Comparison of ENCODE assay signal across 2 cellular contexts in the genomic region with DNA sequence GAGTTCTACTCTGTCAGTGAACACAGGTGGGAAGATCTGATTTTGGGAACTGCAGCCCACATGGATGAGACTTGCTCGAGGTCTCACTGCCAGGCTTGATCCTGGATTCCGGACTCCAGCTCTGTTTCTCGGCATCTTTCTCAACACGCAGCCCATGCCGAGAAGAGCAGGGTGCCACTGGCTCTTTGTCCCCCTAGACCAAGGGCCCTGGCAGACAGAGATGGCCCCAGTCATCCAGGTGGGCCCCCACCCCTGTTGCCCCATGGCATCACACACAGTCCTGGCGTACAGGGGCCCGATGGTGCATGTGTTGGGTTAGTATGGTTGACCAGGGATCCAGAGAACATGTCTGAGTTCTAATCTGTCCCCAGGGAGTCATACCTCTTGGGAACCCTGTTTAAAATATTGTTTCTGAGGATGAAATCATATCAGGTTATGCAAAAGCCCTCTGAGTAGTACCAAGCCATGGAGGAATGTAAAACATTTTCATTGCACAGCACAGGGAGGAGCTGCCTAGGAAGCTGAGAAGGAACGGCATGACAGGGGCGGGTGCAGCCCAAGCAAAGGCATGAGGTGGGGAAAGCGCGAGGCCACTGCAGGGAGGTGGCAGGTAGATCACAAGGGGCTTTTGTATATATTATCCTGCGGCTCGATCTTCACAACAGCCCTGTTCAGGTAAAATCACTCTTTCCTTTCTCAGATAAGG.
TF ChIP-seq lines count a peak whose summit lies in the region.

No MANE protein-coding gene starts in this region.

TF ChIP-seq in SK-N-SH treated with all-trans-retinoic acid at 6 μM for 48 hours, 23 proteins besides CTCF, POLR2A, EP300 and RAD21 (continued from another document):
- TF ChIP-seq, protein P1, sequence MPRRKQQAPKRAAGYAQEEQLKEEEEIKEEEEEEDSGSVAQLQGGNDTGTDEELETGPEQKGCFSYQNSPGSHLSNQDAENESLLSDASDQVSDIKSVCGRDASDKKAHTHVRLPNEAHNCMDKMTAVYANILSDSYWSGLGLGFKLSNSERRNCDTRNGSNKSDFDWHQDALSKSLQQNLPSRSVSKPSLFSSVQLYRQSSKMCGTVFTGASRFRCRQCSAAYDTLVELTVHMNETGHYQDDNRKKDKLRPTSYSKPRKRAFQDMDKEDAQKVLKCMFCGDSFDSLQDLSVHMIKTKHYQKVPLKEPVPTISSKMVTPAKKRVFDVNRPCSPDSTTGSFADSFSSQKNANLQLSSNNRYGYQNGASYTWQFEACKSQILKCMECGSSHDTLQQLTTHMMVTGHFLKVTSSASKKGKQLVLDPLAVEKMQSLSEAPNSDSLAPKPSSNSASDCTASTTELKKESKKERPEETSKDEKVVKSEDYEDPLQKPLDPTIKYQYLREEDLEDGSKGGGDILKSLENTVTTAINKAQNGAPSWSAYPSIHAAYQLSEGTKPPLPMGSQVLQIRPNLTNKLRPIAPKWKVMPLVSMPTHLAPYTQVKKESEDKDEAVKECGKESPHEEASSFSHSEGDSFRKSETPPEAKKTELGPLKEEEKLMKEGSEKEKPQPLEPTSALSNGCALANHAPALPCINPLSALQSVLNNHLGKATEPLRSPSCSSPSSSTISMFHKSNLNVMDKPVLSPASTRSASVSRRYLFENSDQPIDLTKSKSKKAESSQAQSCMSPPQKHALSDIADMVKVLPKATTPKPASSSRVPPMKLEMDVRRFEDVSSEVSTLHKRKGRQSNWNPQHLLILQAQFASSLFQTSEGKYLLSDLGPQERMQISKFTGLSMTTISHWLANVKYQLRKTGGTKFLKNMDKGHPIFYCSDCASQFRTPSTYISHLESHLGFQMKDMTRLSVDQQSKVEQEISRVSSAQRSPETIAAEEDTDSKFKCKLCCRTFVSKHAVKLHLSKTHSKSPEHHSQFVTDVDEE (CRISPR knock-in tag; IDR thresholded peaks at IDR 0.05): no peak
- TF ChIP-seq TOX (CRISPR knock-in tag; IDR thresholded peaks at IDR 0.05; ENCODE audit: borderline replicate concordance): no peak
- TF ChIP-seq ZNF70 (CRISPR knock-in tag; IDR thresholded peaks at IDR 0.05): no peak
- TF ChIP-seq OSR1 (CRISPR knock-in tag; IDR thresholded peaks at IDR 0.05): no peak
- no peak for TF ChIP-seq GLIS3 (CRISPR knock-in tag; IDR thresholded peaks at IDR 0.05)
- no peak for TF ChIP-seq ISL1 (CRISPR knock-in tag; IDR thresholded peaks at IDR 0.05)

TF ChIP-seq in SK-N-SH, 30 proteins besides CTCF, POLR2A, EP300 and RAD21 (continued from another document):
- TF ChIP-seq, protein P2, sequence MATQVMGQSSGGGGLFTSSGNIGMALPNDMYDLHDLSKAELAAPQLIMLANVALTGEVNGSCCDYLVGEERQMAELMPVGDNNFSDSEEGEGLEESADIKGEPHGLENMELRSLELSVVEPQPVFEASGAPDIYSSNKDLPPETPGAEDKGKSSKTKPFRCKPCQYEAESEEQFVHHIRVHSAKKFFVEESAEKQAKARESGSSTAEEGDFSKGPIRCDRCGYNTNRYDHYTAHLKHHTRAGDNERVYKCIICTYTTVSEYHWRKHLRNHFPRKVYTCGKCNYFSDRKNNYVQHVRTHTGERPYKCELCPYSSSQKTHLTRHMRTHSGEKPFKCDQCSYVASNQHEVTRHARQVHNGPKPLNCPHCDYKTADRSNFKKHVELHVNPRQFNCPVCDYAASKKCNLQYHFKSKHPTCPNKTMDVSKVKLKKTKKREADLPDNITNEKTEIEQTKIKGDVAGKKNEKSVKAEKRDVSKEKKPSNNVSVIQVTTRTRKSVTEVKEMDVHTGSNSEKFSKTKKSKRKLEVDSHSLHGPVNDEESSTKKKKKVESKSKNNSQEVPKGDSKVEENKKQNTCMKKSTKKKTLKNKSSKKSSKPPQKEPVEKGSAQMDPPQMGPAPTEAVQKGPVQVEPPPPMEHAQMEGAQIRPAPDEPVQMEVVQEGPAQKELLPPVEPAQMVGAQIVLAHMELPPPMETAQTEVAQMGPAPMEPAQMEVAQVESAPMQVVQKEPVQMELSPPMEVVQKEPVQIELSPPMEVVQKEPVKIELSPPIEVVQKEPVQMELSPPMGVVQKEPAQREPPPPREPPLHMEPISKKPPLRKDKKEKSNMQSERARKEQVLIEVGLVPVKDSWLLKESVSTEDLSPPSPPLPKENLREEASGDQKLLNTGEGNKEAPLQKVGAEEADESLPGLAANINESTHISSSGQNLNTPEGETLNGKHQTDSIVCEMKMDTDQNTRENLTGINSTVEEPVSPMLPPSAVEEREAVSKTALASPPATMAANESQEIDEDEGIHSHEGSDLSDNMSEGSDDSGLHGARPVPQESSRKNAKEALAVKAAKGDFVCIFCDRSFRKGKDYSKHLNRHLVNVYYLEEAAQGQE (IDR thresholded peaks at IDR 0.05; ENCODE audit: low read depth, low read length): no peak
- TF ChIP-seq MXI1 (IDR thresholded peaks at IDR 0.05; ENCODE audit: low read depth, low read length) (no peak), GABPA (IDR thresholded peaks at IDR 0.05; ENCODE audit: low read depth) (no peak), FOXM1 (IDR thresholded peaks at IDR 0.05; ENCODE audit: low read depth) (no peak), EZH2phosphoT487 (IDR thresholded peaks at IDR 0.05; ENCODE audit: borderline replicate concordance, low read depth) (no peak), RCOR1 (IDR thresholded peaks at IDR 0.05; ENCODE audit: low read length) (no peak)
- TF ChIP-seq, protein P3, sequence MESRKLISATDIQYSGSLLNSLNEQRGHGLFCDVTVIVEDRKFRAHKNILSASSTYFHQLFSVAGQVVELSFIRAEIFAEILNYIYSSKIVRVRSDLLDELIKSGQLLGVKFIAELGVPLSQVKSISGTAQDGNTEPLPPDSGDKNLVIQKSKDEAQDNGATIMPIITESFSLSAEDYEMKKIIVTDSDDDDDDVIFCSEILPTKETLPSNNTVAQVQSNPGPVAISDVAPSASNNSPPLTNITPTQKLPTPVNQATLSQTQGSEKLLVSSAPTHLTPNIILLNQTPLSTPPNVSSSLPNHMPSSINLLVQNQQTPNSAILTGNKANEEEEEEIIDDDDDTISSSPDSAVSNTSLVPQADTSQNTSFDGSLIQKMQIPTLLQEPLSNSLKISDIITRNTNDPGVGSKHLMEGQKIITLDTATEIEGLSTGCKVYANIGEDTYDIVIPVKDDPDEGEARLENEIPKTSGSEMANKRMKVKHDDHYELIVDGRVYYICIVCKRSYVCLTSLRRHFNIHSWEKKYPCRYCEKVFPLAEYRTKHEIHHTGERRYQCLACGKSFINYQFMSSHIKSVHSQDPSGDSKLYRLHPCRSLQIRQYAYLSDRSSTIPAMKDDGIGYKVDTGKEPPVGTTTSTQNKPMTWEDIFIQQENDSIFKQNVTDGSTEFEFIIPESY (IDR thresholded peaks at IDR 0.05; ENCODE audit: borderline replicate concordance, low read depth): no peak
- TF ChIP-seq, protein P4, sequence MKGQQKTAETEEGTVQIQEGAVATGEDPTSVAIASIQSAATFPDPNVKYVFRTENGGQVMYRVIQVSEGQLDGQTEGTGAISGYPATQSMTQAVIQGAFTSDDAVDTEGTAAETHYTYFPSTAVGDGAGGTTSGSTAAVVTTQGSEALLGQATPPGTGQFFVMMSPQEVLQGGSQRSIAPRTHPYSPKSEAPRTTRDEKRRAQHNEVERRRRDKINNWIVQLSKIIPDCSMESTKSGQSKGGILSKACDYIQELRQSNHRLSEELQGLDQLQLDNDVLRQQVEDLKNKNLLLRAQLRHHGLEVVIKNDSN (IDR thresholded peaks at IDR 0.05; ENCODE audit: borderline replicate concordance, low read depth): no peak
- TF ChIP-seq, protein P5, sequence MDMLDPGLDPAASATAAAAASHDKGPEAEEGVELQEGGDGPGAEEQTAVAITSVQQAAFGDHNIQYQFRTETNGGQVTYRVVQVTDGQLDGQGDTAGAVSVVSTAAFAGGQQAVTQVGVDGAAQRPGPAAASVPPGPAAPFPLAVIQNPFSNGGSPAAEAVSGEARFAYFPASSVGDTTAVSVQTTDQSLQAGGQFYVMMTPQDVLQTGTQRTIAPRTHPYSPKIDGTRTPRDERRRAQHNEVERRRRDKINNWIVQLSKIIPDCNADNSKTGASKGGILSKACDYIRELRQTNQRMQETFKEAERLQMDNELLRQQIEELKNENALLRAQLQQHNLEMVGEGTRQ (IDR thresholded peaks at IDR 0.05; ENCODE audit: borderline replicate concordance, low read depth, low read length): no peak
TF ChIP-seq in SK-N-SH: peak in this region for 0.
